In genomic region chr12:10310926-10311705, GRCh38 we compare ENCODE assay signal across 16 cellular contexts. TPM values are rescaled to one million over a fixed set of nuclear protein-coding genes. Genes with fewer than 3 reads are reported as not detected.
DNase-seq lines count a peak whose midpoint lies in the region; ATAC-seq and TF ChIP-seq lines count a peak whose summit lies in the region.
"Had no signal": no experiment of that assay in that cellular context is flagged by ENCODE, and none has a peak within 500 bp of the region (broad histone marks: within the 10 kb centered on the region; RNA-seq: fewer than 3 reads in every experiment).

No MANE protein-coding gene starts in this region.

- H3K4me1 ChIP-seq in OCI-LY7 (ENCODE audit: insufficient read depth, low read length, poor library complexity, severe bottlenecking) (no peaks in the 10 kb centered on the region), spleen (no peaks in the 10 kb centered on the region), tibial artery (no peaks in the 10 kb centered on the region), prostate gland (replicated peaks) (no peaks in the 10 kb centered on the region)

- no peak for DNase-seq in activated T-cell treated with anti-CD3 and anti-CD28 coated beads, Interleukin-2, amount 50 U/mL, for 4 hours
- no peak for DNase-seq in activated T-cell treated with anti-CD3 and anti-CD28 coated beads, Interleukin-2, amount 50 U/mL, for 1 hour
- DNase-seq in OCI-LY7 (ENCODE audit: low spot score): no peak
- DNase-seq in dermis blood vessel endothelial cell: peak; percentile 50
- DNase-seq in spleen: no peak
- DNase-seq in tibial artery: no peak
- DNase-seq in prostate gland (ENCODE audit: low spot score): no peak
- DNase-seq: activated CD4-positive, alpha-beta memory T cell treated with anti-CD3 and anti-CD28 coated beads, Interleukin-2, amount 10 ng/mL, durations not matched to agents 7 days and 5 days; activated naive CD4-positive, alpha-beta T cell treated with Interleukin-2 at 50 U/mL for 16 hours; DMS79; NCI-H2081 treated with DMSO at 0.1 percent for 48 hours; SHP77 treated with DMSO at 0.1 percent for 48 hours; small intestine had no signal

- H3K27me3 Mint-ChIP-seq in activated T-cell treated with anti-CD3 and anti-CD28 coated beads, Interleukin-2, amount 50 U/mL, for 4 hours (ENCODE audit: low read depth): peaks cover 2% of the 10 kb centered on the region
- H3K27me3 Mint-ChIP-seq: memory B cell had no signal

- H3K27ac ChIP-seq in OCI-LY7 (ENCODE audit: low read depth, low read length, poor library complexity, severe bottlenecking) (no peak overlapping the region), spleen (peak overlapping the region in 6 of 8 donors; percentile 2 to 82 (median 58)), tibial artery (no peak overlapping the region), prostate gland (no peak overlapping the region)
- H3K27ac ChIP-seq: esophagus muscularis mucosa had no signal

- H3K9me3 Mint-ChIP-seq in activated T-cell treated with anti-CD3 and anti-CD28 coated beads, Interleukin-2, amount 50 U/mL, for 4 hours: no peaks in the 10 kb centered on the region
- H3K9me3 Mint-ChIP-seq: activated CD4-positive, alpha-beta memory T cell treated with anti-CD3 and anti-CD28 coated beads, Interleukin-2, amount 10 ng/mL, durations not matched to agents 7 days and 5 days; memory B cell had no signal

- ATAC-seq in activated T-cell treated with anti-CD3 and anti-CD28 coated beads, Interleukin-2, amount 50 U/mL, for 4 hours: peak in 1 of 2 donors; percentile 9
- ATAC-seq in GM18519 (IDR thresholded peaks at IDR 0.05; ENCODE audit: low FRiP score, unreplicated experiment): no peak

- intact Hi-C loops in OCI-LY7 (cut with micrococcal nuclease; ENCODE audit: unreplicated experiment) (no loop called here), spleen (cut with DNase I; ENCODE audit: low total_unique reads) (no loop called here), tibial artery (cut with DNase I; ENCODE audit: low total_unique reads) (no loop called here), prostate gland (cut with DNase I) (no loop called here)

- no peaks in the 10 kb centered on the region for H3K79me2 ChIP-seq in OCI-LY7 (ENCODE audit: insufficient read depth, low read depth, low read length)

- H3K4me2 ChIP-seq in OCI-LY7 (ENCODE audit: low read length): no peak overlapping the region

- 0 out of 2 replicates have a peak overlapping the region, but pooled peaks have one; percentile 30 for H2AFZ ChIP-seq in OCI-LY7 (ENCODE audit: low read length)

- no peaks in the 10 kb centered on the region for H3K9me2 ChIP-seq in OCI-LY7 (ENCODE audit: insufficient read depth, low read length)

- H3K4me1 Mint-ChIP-seq in activated T-cell treated with anti-CD3 and anti-CD28 coated beads, Interleukin-2, amount 50 U/mL, for 4 hours (ENCODE audit: low read depth): peaks cover 2% of the 10 kb centered on the region
- H3K4me1 Mint-ChIP-seq: memory B cell had no signal

- H3K27me3 ChIP-seq in spleen (replicated peaks in 1 of 7): no peaks in the 10 kb centered on the region
- no peaks in the 10 kb centered on the region for H3K27me3 ChIP-seq in tibial artery
- H3K27me3 ChIP-seq in prostate gland (replicated peaks; ENCODE audit: insufficient read depth): no peaks in the 10 kb centered on the region
- H3K27me3 ChIP-seq: esophagus muscularis mucosa had no signal

- TF ChIP-seq POLR2A in spleen (IDR thresholded peaks at IDR 0.05): no peak
- TF ChIP-seq POLR2A in prostate gland (IDR thresholded peaks at IDR 0.05): no peak

- CTCF ChIA-PET in OCI-LY7 (lab: Charles Lee; ENCODE audit: unreplicated experiment): no interaction called here

- POLR2A ChIA-PET in OCI-LY7 (lab: Charles Lee): interaction anchor here (0.6 to 1.3 kb wide), 3 partner anchors 12 to 1707 kb away, joined by 3 read pairs; no protein-coding TSS in a partner anchor

- no peaks in the 10 kb centered on the region for H3K9me3 ChIP-seq in OCI-LY7 (ENCODE audit: low read length)
- H3K9me3 ChIP-seq in spleen: no peaks in the 10 kb centered on the region
- H3K9me3 ChIP-seq in tibial artery: no peaks in the 10 kb centered on the region
- no peaks in the 10 kb centered on the region for H3K9me3 ChIP-seq in prostate gland
- H3K9me3 ChIP-seq: esophagus muscularis mucosa had no signal

- TF ChIP-seq CTCF in OCI-LY7 (conservative IDR thresholded peaks at IDR 0.05; ENCODE audit: low read length) (no peak), spleen (IDR thresholded peaks at IDR 0.05 in 8 of 11, conservative IDR thresholded peaks at IDR 0.05 in 3 of 11) (no peak), tibial artery (IDR thresholded peaks at IDR 0.05) (no peak), prostate gland (IDR thresholded peaks at IDR 0.05) (no peak)

- no peaks in the 10 kb centered on the region for H3K36me3 ChIP-seq in OCI-LY7 (ENCODE audit: insufficient read depth, low read length)
- no peaks in the 10 kb centered on the region for H3K36me3 ChIP-seq in spleen
- no peaks in the 10 kb centered on the region for H3K36me3 ChIP-seq in tibial artery
- H3K36me3 ChIP-seq in prostate gland: no peaks in the 10 kb centered on the region

- no TSS peak for BruUV-seq in OCI-LY7 (replicated peaks; lab: Mats Ljungman, UMichigan)

- no peaks in the 10 kb centered on the region for H3K36me3 Mint-ChIP-seq in activated T-cell treated with anti-CD3 and anti-CD28 coated beads, Interleukin-2, amount 50 U/mL, for 4 hours (ENCODE audit: insufficient read depth)
- H3K36me3 Mint-ChIP-seq: memory B cell had no signal

- no peak overlapping the region for H3K4me3 ChIP-seq in OCI-LY7 (ENCODE audit: low read depth, low read length, poor library complexity, severe bottlenecking)
- H3K4me3 ChIP-seq in spleen: peak overlapping the region in 3 of 8 donors; percentile 20 to 61 (median 29)
- no peak overlapping the region for H3K4me3 ChIP-seq in tibial artery
- H3K4me3 ChIP-seq in prostate gland: no peak overlapping the region
- H3K4me3 ChIP-seq: esophagus muscularis mucosa had no signal

- H4K20me1 ChIP-seq in OCI-LY7 (ENCODE audit: insufficient read depth, low read length): no peaks in the 10 kb centered on the region

- peak overlapping the region; percentile 4 for H3K4me3 Mint-ChIP-seq in activated T-cell treated with anti-CD3 and anti-CD28 coated beads, Interleukin-2, amount 50 U/mL, for 4 hours
- H3K4me3 Mint-ChIP-seq: activated CD4-positive, alpha-beta memory T cell treated with anti-CD3 and anti-CD28 coated beads, Interleukin-2, amount 10 ng/mL, durations not matched to agents 7 days and 5 days; memory B cell had no signal

- 66 to 81% (median 76%) methylated on average over 4 of the region's 4 CpGs for WGBS in spleen, 5 donors
- 33% methylated on average over 4 of the region's 4 CpGs for WGBS in prostate gland

RNA-seq across cellular contexts. Expression of gene KLRD1, which starts 3.4 kb away (rescaled TPM):
- total RNA-seq in activated T-cell treated with anti-CD3 and anti-CD28 coated beads, Interleukin-2, amount 50 U/mL, for 4 hours: 10 to 100 TPM in 1 of 3 donors, 1 to 10 TPM in 2; 6.9 to 17.7 (median 7.2) TPM
- under 0.01 and 0.03 TPM in 2 replicates for total RNA-seq in OCI-LY7 (2014; rRNA removed; shearing (Covaris generic))
- total RNA-seq in OCI-LY7 (2022): 0.04 and 0.18 TPM in 2 replicates
- 0.19 and 0.34 TPM in 2 replicates for total RNA-seq in dermis blood vessel endothelial cell
- 10 to 100 TPM; 23.6 to 60.3 (median 40.9) TPM for total RNA-seq in spleen
- polyA plus RNA-seq in spleen: 1 to 10 TPM; 1.7 to 9.4 (median 2.2) TPM
- under 1 TPM; 0.32 to 0.40 TPM for total RNA-seq in prostate gland

Comparison
In these comparisons a context has a peak if more than half of its experiments do, and no peak if none do; other contexts are left out.
1. H3K27ac ChIP-seq: peak in spleen (6 of 8); none in OCI-LY7 (single experiment), tibial artery (0 of 2) and prostate gland (0 of 2).